Comparison of ENCODE assay signal across 8 cellular contexts in genomic region chr2:65227035-65227470, GRCh38. TPM values are rescaled to one million over a fixed set of nuclear protein-coding genes. Genes with fewer than 3 reads are reported as not detected.
A peak's percentile ranks its signal among the peaks of the same experiment; 100 is the strongest.
DNase-seq lines count a peak whose midpoint lies in the region; ATAC-seq, FAIRE-seq and TF ChIP-seq lines count a peak whose summit lies in the region.

No MANE protein-coding gene starts in this region.

- peak overlapping the region; percentile 92 for H3K9ac ChIP-seq in HCT116 (ENCODE audit: low read length)
- H3K9ac ChIP-seq in GM12878 (ENCODE audit: control insufficient read depth, insufficient read depth, low read length): peak overlapping the region; percentile 99

- WGBS in GM12878 (ENCODE audit: insufficient coverage, insufficient replicate concordance, low lambda C conversion rate, missing lambda C conversion rate): 1% methylated on average over 15 of the region's 15 CpGs

- intact Hi-C loops in HCT116 (cut with micrococcal nuclease): no loop called here
- intact Hi-C loops in GM12878 (cut with micrococcal nuclease; ENCODE audit: unreplicated experiment): loop anchor here (2.0 to 10.0 kb wide), 5 partner anchors 95 to 312 kb away; partner anchors contain the start of genes CEP68, RAB1A and SLC1A4

- TF ChIP-seq RAD21 in HCT116 (IDR thresholded peaks at IDR 0.05; ENCODE audit: low read depth): no peak
- TF ChIP-seq RAD21 in GM12878 (IDR thresholded peaks at IDR 0.05; ENCODE audit: insufficient read depth, low read depth, low read length): no peak

- H4K20me1 ChIP-seq in HCT116 (ENCODE audit: insufficient read depth): no peaks in the 10 kb centered on the region
- H4K20me1 ChIP-seq in GM12878 (ENCODE audit: control insufficient read depth, insufficient read depth): no peaks in the 10 kb centered on the region

- H3K4me3 ChIP-seq in HCT116 (replicated peaks in 1 of 2; ENCODE audit: low read depth in 1 of 2, low read length in 2 of 2) (peak overlapping the region; percentile 73 to 82), GM12878 (peak overlapping the region; percentile 97)

- peak overlapping the region; percentile 95 for H3K27ac ChIP-seq in HCT116 (ENCODE audit: low read depth, low read length)
- peak overlapping the region; percentile 86 for H3K27ac ChIP-seq in GM12878 (ENCODE audit: control insufficient read depth, insufficient read depth)

- peak; percentile 4 to 10 for ATAC-seq in activated CD4-positive, CD25-positive, alpha-beta regulatory T cell treated with anti-CD3 and anti-CD28 coated beads, Interleukin-2, amount 50 U/mL, for 24 hours
- peak; percentile 33 for ATAC-seq in HCT116
- peak; percentile 6 for ATAC-seq in GM12878

- H3K4me2 ChIP-seq in HCT116 (ENCODE audit: low read length): peak overlapping the region; percentile 90
- H3K4me2 ChIP-seq in GM12878 (ENCODE audit: control insufficient read depth, insufficient read depth): peak overlapping the region; percentile 84

- no peak for TF ChIP-seq CTCF in HCT116 (IDR thresholded peaks at IDR 0.05 in 2 of 3, conservative IDR thresholded peaks at IDR 0.05 in 1 of 3; ENCODE audit: borderline replicate concordance in 1 of 3, insufficient read depth in 1 of 3, low read depth in 2 of 3, low read length in 2 of 3)
- TF ChIP-seq CTCF in GM12878 (IDR thresholded peaks at IDR 0.05 in 2 of 3, conservative IDR thresholded peaks at IDR 0.05 in 1 of 3; ENCODE audit: control insufficient read depth in 2 of 3, extremely low read depth in 1 of 3, insufficient read depth in 1 of 3, low read depth in 3 of 3, low read length in 3 of 3): no peak

- H3K9me2 ChIP-seq in HCT116 (ENCODE audit: insufficient read depth): no peaks in the 10 kb centered on the region

- H3K9me3 ChIP-seq in HCT116 (ENCODE audit: control insufficient read depth in 1 of 2, insufficient read depth in 1 of 2, low read depth in 1 of 2, low read length in 2 of 2) (no peaks in the 10 kb centered on the region), GM12878 (replicated peaks; ENCODE audit: control insufficient read depth, insufficient read depth, low read length) (no peaks in the 10 kb centered on the region)

- no peak for TF ChIP-seq POLR2A in HCT116 (IDR thresholded peaks at IDR 0.05; ENCODE audit: borderline replicate concordance, extremely low read depth, insufficient read depth, insufficient read length)
- TF ChIP-seq POLR2A in GM12878 (IDR thresholded peaks at IDR 0.05; ENCODE audit: low read depth, low read length): no peak

- H3K27me3 ChIP-seq in HCT116 (ENCODE audit: insufficient read depth, low read length): no peaks in the 10 kb centered on the region
- H3K27me3 ChIP-seq in GM12878 (replicated peaks in 1 of 2; ENCODE audit: control insufficient read depth in 2 of 2, insufficient read depth in 2 of 2, low read length in 1 of 2): no peaks in the 10 kb centered on the region

- SMC1A ChIA-PET in GM12878 (lab: Charles Lee; ENCODE audit: uncharacterized antibody, unreplicated experiment): interaction anchor here (0.8 to 1.6 kb wide), 6 partner anchors 9 to 380 kb away, joined by 3 to 5 read pairs (median 3); no protein-coding TSS in a partner anchor

- POLR2A ChIA-PET in HCT116 (lab: Charles Lee): interaction anchor here (0.6 to 1.2 kb wide), 7 partner anchors 9 to 344 kb away, joined by 3 to 7 read pairs (median 4); partner anchors contain the start of gene RAB1A
- POLR2A ChIA-PET in GM12878 (lab: Charles Lee): interaction anchor here (0.5 to 2.0 kb wide), 37 partner anchors 8 to 702 kb away, joined by 3 to 31 read pairs (median 4); partner anchors contain the start of genes CEP68 and RAB1A

- no peak for FAIRE-seq in GM12878 (lab: Jason Lieb, UNC)

- CTCF ChIA-PET in HCT116 (lab: Charles Lee): interaction anchor here (0.6 to 1.3 kb wide), 4 partner anchors 9 to 57 kb away, joined by 3 to 5 read pairs (median 4); no protein-coding TSS in a partner anchor
- CTCF ChIA-PET in GM12878 (lab: Yijun Ruan, JAX): interaction anchor here (0.8 to 1.6 kb wide), 4 partner anchors 10 to 171 kb away, joined by 3 to 5 read pairs (median 4); partner anchors contain the start of genes CEP68 and RAB1A

- peaks cover 8 to 27% of the 10 kb centered on the region in 2 experiments; a peak in 3 of 4 replicates for H3K4me1 ChIP-seq in HCT116 (ENCODE audit: control insufficient read depth in 1 of 2, insufficient read depth in 2 of 2, low read length in 2 of 2)
- H3K4me1 ChIP-seq in GM12878 (ENCODE audit: control insufficient read depth, insufficient read depth, low read length): peaks cover 7% of the 10 kb centered on the region

- TSS peak; percentile 84 for BruUV-seq in HCT116 (replicated peaks; lab: Mats Ljungman, UMichigan)
- BruUV-seq in GM12878 (replicated peaks; lab: Mats Ljungman, UMichigan): TSS peak; percentile 92

- H3K36me3 ChIP-seq in HCT116 (ENCODE audit: control insufficient read depth in 1 of 2, insufficient read depth in 2 of 2, low read length in 2 of 2): 0 out of 4 replicates have a peak, but pooled peaks cover 0 to 2% of the 10 kb centered on the region in 2 experiments
- H3K36me3 ChIP-seq in GM12878 (ENCODE audit: control insufficient read depth in 2 of 2, insufficient read depth in 2 of 2, low read length in 1 of 2): 0 out of 4 replicates have a peak, but pooled peaks cover 0 to 12% of the 10 kb centered on the region in 2 experiments

- no peak overlapping the region for H2AFZ ChIP-seq in HCT116 (ENCODE audit: low read depth, low read length, poor library complexity, severe bottlenecking)
- peak overlapping the region; percentile 86 for H2AFZ ChIP-seq in GM12878 (ENCODE audit: control insufficient read depth, low read depth, low read length)

- H3K79me2 ChIP-seq in HCT116 (ENCODE audit: insufficient read depth, low read length): peaks cover 58% of the 10 kb centered on the region
- peaks cover 55% of the 10 kb centered on the region for H3K79me2 ChIP-seq in GM12878 (ENCODE audit: control insufficient read depth, insufficient read depth, low read length)

- in situ Hi-C loops in GM12878 (cut with MboI): no loop called here

- DNase-seq in activated CD4-positive, CD25-positive, alpha-beta regulatory T cell treated with anti-CD3 and anti-CD28 coated beads, Interleukin-2, amount 50 U/mL, for 72 hours: no peak
- DNase-seq in HCT116 (ENCODE audit: low read depth, low spot score) (no peak), MV-4-11 (lab: John Stamatoyannopoulos, UW) (peak; percentile 16), GM12878 (ENCODE audit: low read depth, low spot score) (no peak), iris pigment epithelial cell (ENCODE audit: low read depth) (peak; percentile 49)
- peak; percentile 26 for DNase-seq in stimulated activated naive CD4-positive, alpha-beta T cell treated with Interleukin-2 at 50 U/mL for 16 hours (lab: John Stamatoyannopoulos, UW)
- DNase-seq in stimulated activated CD4-positive, alpha-beta T cell treated with anti-CD3 and anti-CD28 coated beads, Interleukin-12 subunit alpha, Interleukin-12 subunit beta, amount 100 ng/mL, for 4 hours: no peak

- TF ChIP-seq EP300 in GM12878 (IDR thresholded peaks at IDR 0.05; ENCODE audit: borderline replicate concordance in 1 of 2, control insufficient read depth in 1 of 2, low read depth in 2 of 2, low read length in 2 of 2): 0 out of 4 replicates have a peak, but pooled peaks of 1 of the 2 experiments have one; percentile 22

- RAD21 ChIA-PET in HCT116 (lab: Charles Lee; ENCODE audit: low non-redundant PET in 1 of 2, low total read pairs in 2 of 2, uncharacterized antibody in 2 of 2, unreplicated experiment in 2 of 2) (interaction anchor here in 1 of 2 experiments (0.7 kb wide), 1 partner anchor 250 kb away, joined by 4 read pairs; no protein-coding TSS in a partner anchor), GM12878 (lab: Charles Lee; ENCODE audit: unreplicated experiment) (interaction anchor here (0.7 to 2.8 kb wide), 10 partner anchors 9 to 209 kb away, joined by 3 to 15 read pairs (median 4); partner anchors contain the start of genes CEP68 and RAB1A)

TF ChIP-seq in HCT116, 20 proteins besides CTCF, POLR2A, EP300 and RAD21:
- no peak for TF ChIP-seq SIN3A (IDR thresholded peaks at IDR 0.05; ENCODE audit: low read depth)
TF ChIP-seq in HCT116: peak in this region for 0.

TF ChIP-seq in GM12878, 131 proteins besides CTCF, POLR2A, EP300 and RAD21 (continues in another document):
- no peak for TF ChIP-seq ATF3 (IDR thresholded peaks at IDR 0.05; ENCODE audit: borderline replicate concordance, extremely low read depth, low read depth, low read length)

RNA-seq across cellular contexts. Expression of gene ACTR2, which starts 0.6 kb away (rescaled TPM):
- total RNA-seq in HCT116 (2021; ENCODE audit: unreplicated experiment): 199 TPM
- polyA plus RNA-seq in HCT116 (2012): 51.8 and 71.0 TPM in 2 replicates
- 23.1 and 26.9 TPM in 2 replicates for total RNA-seq in GM12878 (2013; cell fraction: nucleolus; rRNA removed)
- 125 and 138 TPM in 2 replicates for total RNA-seq in GM12878 (2014; rRNA removed)
- 165 and 167 TPM in 2 replicates for total RNA-seq in GM12878 (2014; rRNA removed; fragmentation: Illumina TruSeq; extraction: Trizol)
- 401 and 407 TPM in 2 replicates for total RNA-seq in GM12878 (2021)
- polyA plus RNA-seq in GM12878 (2011; ENCODE audit: low read depth): 127 TPM
- polyA plus RNA-seq in GM12878 (2011; rRNA removed): 212 and 307 TPM in 2 replicates
- polyA plus RNA-seq in GM12878 (2011; cell fraction: cytosol; rRNA removed): 66.9 and 108 TPM in 2 replicates
- 26.9 and 38.5 TPM in 2 replicates for polyA plus RNA-seq in GM12878 (2011; cell fraction: nucleus; rRNA removed)
- polyA plus RNA-seq in GM12878 (2012): 188 and 194 TPM in 2 replicates
- 362 and 487 TPM in 2 replicates for polyA plus RNA-seq in GM12878 (2014; fragmentation: Illumina TruSeq; extraction: Trizol)
- polyA plus RNA-seq in GM12878 (2014; fragmentation: Nextera tagmentation; extraction: Ambion mirVana): 100 to 1,000 TPM in 1 of 2 experiments, 10 to 100 TPM in 1; 94.2 to 124 TPM
- polyA plus RNA-seq in GM12878 (2014; rRNA removed): 165 and 196 TPM in 2 replicates
- polyA plus RNA-seq in GM12878 (2016; fragmentation: Nextera tagmentation; extraction: Ambion mirVana): 100 to 1,000 TPM; 193 to 219 TPM
- 87.5 and 146 TPM in 2 replicates for polyA minus RNA-seq in GM12878 (2011; rRNA and poly(A)+ RNA removed)
- polyA minus RNA-seq in GM12878 (2011; cell fraction: cytosol; rRNA and poly(A)+ RNA removed): 81.4 and 92.7 TPM in 2 replicates
- polyA minus RNA-seq in GM12878 (2011; cell fraction: nucleus; rRNA and poly(A)+ RNA removed): 13.7 and 20.6 TPM in 2 replicates

Comparison
In these comparisons a context has a peak if more than half of its experiments do, and no peak if none do; other contexts are left out.
1. DNase-seq: peak in MV-4-11 (single experiment), iris pigment epithelial cell (single experiment) and stimulated activated naive CD4-positive, alpha-beta T cell treated with Interleukin-2 at 50 U/mL for 16 hours (single experiment); none in activated CD4-positive, CD25-positive, alpha-beta regulatory T cell treated with anti-CD3 and anti-CD28 coated beads, Interleukin-2, amount 50 U/mL, for 72 hours (single experiment), HCT116 (single experiment), GM12878 (single experiment) and stimulated activated CD4-positive, alpha-beta T cell treated with anti-CD3 and anti-CD28 coated beads, Interleukin-12 subunit alpha, Interleukin-12 subunit beta, amount 100 ng/mL, for 4 hours (single experiment).
2. Peak in every context shown above with its lines, with median percentiles within 50 percentile points of each other: ATAC-seq.